Comparison of ENCODE assay signal across 1 cellular context in the genomic region with DNA sequence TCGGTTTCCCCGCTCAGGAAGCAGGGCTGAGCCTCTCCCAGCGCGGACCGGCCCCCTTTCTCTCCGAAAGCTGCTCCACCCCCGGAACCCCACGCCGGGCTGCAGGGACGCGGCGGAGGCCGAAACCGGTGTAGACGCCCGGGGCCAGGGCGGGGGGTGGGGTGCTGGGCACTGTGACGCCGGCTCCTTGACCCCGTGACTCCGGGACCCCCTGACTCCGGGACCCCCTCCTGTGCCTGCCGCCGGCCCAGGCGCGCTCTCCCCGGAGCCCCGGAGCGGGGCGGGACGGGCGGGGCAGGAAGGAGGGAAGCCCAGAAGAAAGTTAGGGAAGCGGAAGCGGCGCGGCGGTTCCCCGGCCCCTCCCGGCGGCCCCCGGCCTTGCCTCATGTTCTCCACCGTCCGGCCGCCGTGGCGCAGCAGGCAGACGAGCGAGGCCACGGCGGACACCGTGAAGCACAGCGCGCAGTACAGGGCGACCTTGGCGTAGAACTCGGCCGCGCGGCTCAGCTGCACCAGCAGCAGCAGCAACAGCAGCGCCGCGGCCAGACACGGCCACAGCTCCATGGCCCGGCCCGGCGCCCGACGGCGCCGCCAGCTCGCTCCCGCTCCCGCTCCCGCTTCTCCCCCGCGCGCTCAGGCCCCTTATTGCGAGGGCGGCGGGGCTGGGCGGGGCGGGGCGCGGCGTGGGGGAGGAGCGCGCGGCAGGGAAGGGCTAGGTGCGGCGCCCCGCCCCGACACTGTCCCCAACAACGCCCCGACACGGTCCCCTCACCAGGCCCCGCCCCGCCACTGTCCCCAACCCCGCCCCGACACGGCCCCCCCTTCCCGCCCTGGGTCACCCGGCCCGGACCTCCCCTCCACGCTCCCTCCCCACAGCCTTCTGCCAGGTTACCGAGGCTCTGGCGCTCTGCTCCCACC.
TF ChIP-seq lines count a peak whose summit lies in the region.

A gene (minus strand): TSS at position 664 of the 918 bp plus-strand sequence. CDS start 100 bp downstream, at position 564.

TF ChIP-seq in K562, 482 proteins besides CTCF, POLR2A, EP300 and RAD21 (continued from another document and continues in another):
- TF ChIP-seq, protein P1, sequence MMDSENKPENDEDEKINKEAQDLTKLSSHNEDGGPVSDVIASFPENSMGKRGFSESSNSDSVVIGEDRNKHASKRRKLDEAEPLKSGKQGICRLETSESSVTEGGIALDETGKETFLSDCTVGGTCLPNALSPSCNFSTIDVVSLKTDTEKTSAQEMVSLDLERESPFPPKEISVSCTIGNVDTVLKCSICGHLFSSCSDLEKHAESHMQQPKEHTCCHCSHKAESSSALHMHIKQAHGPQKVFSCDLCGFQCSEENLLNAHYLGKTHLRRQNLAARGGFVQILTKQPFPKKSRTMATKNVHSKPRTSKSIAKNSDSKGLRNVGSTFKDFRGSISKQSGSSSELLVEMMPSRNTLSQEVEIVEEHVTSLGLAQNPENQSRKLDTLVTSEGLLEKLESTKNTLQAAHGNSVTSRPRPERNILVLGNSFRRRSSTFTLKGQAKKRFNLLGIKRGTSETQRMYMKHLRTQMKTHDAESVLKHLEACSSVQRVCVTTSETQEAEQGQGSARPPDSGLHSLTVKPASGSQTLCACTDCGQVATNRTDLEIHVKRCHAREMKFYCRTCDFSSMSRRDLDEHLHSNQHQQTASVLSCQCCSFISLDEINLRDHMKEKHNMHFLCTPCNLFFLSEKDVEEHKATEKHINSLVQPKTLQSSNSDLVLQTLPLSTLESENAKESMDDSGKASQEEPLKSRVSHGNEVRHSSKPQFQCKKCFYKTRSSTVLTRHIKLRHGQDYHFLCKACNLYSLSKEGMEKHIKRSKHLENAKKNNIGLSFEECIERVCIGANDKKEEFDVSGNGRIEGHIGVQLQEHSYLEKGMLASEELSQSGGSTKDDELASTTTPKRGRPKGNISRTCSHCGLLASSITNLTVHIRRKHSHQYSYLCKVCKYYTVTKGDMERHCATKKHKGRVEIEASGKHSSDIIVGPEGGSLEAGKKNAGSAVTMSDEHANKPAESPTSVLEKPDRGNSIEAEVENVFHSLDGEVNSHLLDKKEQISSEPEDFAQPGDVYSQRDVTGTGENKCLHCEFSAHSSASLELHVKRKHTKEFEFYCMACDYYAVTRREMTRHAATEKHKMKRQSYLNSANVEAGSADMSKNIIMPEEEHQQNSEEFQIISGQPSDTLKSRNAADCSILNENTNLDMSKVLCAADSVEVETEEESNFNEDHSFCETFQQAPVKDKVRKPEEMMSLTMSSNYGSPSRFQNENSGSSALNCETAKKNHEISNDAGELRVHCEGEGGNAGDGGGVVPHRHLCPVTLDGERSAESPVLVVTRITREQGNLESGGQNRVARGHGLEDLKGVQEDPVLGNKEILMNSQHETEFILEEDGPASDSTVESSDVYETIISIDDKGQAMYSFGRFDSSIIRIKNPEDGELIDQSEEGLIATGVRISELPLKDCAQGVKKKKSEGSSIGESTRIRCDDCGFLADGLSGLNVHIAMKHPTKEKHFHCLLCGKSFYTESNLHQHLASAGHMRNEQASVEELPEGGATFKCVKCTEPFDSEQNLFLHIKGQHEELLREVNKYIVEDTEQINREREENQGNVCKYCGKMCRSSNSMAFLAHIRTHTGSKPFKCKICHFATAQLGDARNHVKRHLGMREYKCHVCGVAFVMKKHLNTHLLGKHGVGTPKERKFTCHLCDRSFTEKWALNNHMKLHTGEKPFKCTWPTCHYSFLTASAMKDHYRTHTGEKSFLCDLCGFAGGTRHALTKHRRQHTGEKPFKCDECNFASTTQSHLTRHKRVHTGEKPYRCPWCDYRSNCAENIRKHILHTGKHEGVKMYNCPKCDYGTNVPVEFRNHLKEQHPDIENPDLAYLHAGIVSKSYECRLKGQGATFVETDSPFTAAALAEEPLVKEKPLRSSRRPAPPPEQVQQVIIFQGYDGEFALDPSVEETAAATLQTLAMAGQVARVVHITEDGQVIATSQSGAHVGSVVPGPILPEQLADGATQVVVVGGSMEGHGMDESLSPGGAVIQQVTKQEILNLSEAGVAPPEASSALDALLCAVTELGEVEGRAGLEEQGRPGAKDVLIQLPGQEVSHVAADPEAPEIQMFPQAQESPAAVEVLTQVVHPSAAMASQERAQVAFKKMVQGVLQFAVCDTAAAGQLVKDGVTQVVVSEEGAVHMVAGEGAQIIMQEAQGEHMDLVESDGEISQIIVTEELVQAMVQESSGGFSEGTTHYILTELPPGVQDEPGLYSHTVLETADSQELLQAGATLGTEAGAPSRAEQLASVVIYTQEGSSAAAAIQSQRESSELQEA (IDR thresholded peaks at IDR 0.05; ENCODE audit: low read depth): no peak
- TF ChIP-seq ZNF224 (CRISPR knock-in tag; IDR thresholded peaks at IDR 0.05) (no peak), ZFPM2 (CRISPR knock-in tag; IDR thresholded peaks at IDR 0.05) (no peak), BACH1 (tag; IDR thresholded peaks at IDR 0.05) (no peak), SRSF3 (IDR thresholded peaks at IDR 0.05; ENCODE audit: insufficient read depth, low read length) (no peak), NCOR1 (IDR thresholded peaks at IDR 0.05) (no peak), ILK (tag; IDR thresholded peaks at IDR 0.05; ENCODE audit: borderline replicate concordance, low read depth) (no peak), ZNF431 (CRISPR knock-in tag; IDR thresholded peaks at IDR 0.05) (no peak), ZKSCAN3 (CRISPR knock-in tag; IDR thresholded peaks at IDR 0.05) (no peak), POLR2AphosphoS2 (IDR thresholded peaks at IDR 0.05; ENCODE audit: low read length) (no peak), NONO (IDR thresholded peaks at IDR 0.05; ENCODE audit: low read depth in 2 of 2, low read length in 1 of 2) (peak; percentile 68 to 94; a peak in 3 of 4 replicates), ZNF77 (CRISPR knock-in tag; IDR thresholded peaks at IDR 0.05) (no peak), CHD1 (IDR thresholded peaks at IDR 0.05; ENCODE audit: low read length) (peak; percentile 97), ZNF41 (CRISPR knock-in tag; conservative IDR thresholded peaks at IDR 0.05) (no peak), HOXB6 (CRISPR knock-in tag; IDR thresholded peaks at IDR 0.05; ENCODE audit: borderline replicate concordance) (no peak), MYC (IDR thresholded peaks at IDR 0.05; ENCODE audit: low read depth, low read length) (peak; percentile 91), MYC (CRISPR knock-in tag; IDR thresholded peaks at IDR 0.05; ENCODE audit: borderline replicate concordance, low read depth) (no peak), HMGN3 (IDR thresholded peaks at IDR 0.05; ENCODE audit: borderline replicate concordance, extremely low read depth, insufficient read length, low read depth, low read length) (peak; percentile 75)
- TF ChIP-seq, protein P2, sequence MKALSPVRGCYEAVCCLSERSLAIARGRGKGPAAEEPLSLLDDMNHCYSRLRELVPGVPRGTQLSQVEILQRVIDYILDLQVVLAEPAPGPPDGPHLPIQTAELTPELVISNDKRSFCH (CRISPR knock-in tag; IDR thresholded peaks at IDR 0.05): no peak
- TF ChIP-seq, protein P2 (tag; IDR thresholded peaks at IDR 0.05): peak; percentile 49; the same call in 1 of the 2 replicates
- TF ChIP-seq, protein P3, sequence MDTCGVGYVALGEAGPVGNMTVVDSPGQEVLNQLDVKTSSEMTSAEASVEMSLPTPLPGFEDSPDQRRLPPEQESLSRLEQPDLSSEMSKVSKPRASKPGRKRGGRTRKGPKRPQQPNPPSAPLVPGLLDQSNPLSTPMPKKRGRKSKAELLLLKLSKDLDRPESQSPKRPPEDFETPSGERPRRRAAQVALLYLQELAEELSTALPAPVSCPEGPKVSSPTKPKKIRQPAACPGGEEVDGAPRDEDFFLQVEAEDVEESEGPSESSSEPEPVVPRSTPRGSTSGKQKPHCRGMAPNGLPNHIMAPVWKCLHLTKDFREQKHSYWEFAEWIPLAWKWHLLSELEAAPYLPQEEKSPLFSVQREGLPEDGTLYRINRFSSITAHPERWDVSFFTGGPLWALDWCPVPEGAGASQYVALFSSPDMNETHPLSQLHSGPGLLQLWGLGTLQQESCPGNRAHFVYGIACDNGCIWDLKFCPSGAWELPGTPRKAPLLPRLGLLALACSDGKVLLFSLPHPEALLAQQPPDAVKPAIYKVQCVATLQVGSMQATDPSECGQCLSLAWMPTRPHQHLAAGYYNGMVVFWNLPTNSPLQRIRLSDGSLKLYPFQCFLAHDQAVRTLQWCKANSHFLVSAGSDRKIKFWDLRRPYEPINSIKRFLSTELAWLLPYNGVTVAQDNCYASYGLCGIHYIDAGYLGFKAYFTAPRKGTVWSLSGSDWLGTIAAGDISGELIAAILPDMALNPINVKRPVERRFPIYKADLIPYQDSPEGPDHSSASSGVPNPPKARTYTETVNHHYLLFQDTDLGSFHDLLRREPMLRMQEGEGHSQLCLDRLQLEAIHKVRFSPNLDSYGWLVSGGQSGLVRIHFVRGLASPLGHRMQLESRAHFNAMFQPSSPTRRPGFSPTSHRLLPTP (IDR thresholded peaks at IDR 0.05; ENCODE audit: borderline replicate concordance, extremely low read depth, insufficient read length): no peak
- TF ChIP-seq, protein P4, sequence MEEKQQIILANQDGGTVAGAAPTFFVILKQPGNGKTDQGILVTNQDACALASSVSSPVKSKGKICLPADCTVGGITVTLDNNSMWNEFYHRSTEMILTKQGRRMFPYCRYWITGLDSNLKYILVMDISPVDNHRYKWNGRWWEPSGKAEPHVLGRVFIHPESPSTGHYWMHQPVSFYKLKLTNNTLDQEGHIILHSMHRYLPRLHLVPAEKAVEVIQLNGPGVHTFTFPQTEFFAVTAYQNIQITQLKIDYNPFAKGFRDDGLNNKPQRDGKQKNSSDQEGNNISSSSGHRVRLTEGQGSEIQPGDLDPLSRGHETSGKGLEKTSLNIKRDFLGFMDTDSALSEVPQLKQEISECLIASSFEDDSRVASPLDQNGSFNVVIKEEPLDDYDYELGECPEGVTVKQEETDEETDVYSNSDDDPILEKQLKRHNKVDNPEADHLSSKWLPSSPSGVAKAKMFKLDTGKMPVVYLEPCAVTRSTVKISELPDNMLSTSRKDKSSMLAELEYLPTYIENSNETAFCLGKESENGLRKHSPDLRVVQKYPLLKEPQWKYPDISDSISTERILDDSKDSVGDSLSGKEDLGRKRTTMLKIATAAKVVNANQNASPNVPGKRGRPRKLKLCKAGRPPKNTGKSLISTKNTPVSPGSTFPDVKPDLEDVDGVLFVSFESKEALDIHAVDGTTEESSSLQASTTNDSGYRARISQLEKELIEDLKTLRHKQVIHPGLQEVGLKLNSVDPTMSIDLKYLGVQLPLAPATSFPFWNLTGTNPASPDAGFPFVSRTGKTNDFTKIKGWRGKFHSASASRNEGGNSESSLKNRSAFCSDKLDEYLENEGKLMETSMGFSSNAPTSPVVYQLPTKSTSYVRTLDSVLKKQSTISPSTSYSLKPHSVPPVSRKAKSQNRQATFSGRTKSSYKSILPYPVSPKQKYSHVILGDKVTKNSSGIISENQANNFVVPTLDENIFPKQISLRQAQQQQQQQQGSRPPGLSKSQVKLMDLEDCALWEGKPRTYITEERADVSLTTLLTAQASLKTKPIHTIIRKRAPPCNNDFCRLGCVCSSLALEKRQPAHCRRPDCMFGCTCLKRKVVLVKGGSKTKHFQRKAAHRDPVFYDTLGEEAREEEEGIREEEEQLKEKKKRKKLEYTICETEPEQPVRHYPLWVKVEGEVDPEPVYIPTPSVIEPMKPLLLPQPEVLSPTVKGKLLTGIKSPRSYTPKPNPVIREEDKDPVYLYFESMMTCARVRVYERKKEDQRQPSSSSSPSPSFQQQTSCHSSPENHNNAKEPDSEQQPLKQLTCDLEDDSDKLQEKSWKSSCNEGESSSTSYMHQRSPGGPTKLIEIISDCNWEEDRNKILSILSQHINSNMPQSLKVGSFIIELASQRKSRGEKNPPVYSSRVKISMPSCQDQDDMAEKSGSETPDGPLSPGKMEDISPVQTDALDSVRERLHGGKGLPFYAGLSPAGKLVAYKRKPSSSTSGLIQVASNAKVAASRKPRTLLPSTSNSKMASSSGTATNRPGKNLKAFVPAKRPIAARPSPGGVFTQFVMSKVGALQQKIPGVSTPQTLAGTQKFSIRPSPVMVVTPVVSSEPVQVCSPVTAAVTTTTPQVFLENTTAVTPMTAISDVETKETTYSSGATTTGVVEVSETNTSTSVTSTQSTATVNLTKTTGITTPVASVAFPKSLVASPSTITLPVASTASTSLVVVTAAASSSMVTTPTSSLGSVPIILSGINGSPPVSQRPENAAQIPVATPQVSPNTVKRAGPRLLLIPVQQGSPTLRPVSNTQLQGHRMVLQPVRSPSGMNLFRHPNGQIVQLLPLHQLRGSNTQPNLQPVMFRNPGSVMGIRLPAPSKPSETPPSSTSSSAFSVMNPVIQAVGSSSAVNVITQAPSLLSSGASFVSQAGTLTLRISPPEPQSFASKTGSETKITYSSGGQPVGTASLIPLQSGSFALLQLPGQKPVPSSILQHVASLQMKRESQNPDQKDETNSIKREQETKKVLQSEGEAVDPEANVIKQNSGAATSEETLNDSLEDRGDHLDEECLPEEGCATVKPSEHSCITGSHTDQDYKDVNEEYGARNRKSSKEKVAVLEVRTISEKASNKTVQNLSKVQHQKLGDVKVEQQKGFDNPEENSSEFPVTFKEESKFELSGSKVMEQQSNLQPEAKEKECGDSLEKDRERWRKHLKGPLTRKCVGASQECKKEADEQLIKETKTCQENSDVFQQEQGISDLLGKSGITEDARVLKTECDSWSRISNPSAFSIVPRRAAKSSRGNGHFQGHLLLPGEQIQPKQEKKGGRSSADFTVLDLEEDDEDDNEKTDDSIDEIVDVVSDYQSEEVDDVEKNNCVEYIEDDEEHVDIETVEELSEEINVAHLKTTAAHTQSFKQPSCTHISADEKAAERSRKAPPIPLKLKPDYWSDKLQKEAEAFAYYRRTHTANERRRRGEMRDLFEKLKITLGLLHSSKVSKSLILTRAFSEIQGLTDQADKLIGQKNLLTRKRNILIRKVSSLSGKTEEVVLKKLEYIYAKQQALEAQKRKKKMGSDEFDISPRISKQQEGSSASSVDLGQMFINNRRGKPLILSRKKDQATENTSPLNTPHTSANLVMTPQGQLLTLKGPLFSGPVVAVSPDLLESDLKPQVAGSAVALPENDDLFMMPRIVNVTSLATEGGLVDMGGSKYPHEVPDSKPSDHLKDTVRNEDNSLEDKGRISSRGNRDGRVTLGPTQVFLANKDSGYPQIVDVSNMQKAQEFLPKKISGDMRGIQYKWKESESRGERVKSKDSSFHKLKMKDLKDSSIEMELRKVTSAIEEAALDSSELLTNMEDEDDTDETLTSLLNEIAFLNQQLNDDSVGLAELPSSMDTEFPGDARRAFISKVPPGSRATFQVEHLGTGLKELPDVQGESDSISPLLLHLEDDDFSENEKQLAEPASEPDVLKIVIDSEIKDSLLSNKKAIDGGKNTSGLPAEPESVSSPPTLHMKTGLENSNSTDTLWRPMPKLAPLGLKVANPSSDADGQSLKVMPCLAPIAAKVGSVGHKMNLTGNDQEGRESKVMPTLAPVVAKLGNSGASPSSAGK (IDR thresholded peaks at IDR 0.05): no peak
- TF ChIP-seq, protein P5, sequence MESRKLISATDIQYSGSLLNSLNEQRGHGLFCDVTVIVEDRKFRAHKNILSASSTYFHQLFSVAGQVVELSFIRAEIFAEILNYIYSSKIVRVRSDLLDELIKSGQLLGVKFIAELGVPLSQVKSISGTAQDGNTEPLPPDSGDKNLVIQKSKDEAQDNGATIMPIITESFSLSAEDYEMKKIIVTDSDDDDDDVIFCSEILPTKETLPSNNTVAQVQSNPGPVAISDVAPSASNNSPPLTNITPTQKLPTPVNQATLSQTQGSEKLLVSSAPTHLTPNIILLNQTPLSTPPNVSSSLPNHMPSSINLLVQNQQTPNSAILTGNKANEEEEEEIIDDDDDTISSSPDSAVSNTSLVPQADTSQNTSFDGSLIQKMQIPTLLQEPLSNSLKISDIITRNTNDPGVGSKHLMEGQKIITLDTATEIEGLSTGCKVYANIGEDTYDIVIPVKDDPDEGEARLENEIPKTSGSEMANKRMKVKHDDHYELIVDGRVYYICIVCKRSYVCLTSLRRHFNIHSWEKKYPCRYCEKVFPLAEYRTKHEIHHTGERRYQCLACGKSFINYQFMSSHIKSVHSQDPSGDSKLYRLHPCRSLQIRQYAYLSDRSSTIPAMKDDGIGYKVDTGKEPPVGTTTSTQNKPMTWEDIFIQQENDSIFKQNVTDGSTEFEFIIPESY (CRISPR knock-in tag; IDR thresholded peaks at IDR 0.05): no peak; the same call in 1 of the 2 replicates
